ENCODE assay signal across 8 cellular contexts in the genomic region with DNA sequence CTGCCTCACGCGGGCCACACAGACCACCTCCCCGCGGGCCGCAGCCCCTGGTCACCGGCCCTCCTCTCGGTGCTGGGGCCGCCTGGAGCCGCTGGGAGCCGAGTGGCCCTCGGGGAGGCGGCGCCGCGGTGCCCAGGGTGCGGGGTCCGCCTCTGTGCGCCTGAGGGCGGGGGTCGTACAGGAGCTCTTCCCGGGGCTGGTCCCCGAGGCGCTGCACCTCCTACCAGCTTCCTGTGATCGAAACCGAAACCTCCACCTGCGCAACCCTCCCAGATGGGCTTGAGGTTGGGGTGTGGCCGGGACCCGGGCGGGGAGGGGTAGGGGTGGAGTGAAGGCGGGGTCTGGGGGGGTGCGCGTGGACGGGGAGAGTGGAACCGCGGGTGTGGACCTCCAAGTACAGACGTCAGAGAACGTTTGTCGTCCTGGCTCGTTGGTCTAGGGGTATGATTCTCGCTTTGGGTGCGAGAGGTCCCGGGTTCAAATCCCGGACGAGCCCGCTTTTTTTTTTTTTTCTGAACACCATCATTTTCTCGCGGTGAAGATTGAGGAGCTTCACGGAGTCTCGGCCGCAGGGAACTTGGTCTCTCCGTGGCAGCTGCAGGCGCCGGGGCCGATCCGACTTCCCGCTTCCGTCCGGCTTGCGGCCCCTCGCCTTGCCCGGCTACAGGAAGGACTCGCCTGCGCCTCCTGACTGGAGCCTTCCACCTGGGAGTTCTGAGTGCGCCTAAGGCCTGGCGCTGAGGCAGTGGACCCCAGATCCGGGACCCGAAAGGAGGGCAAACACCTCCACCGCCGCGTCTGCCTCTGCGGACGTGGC. TPM values are rescaled to one million over a fixed set of nuclear protein-coding genes. Genes with fewer than 3 reads are reported as not detected.
A peak's percentile ranks its signal among the peaks of the same experiment; 100 is the strongest.
DNase-seq lines count a peak whose midpoint lies in the region; ATAC-seq and TF ChIP-seq lines count a peak whose summit lies in the region.

No MANE protein-coding gene starts in this region.

- peak overlapping the region; percentile 90 for H3K4me3 Mint-ChIP-seq in chondrocyte (ENCODE audit: unreplicated experiment)

- H3K9me3 Mint-ChIP-seq in chondrocyte (ENCODE audit: low read depth) = no peaks in the 10 kb centered on the region

- DNase-seq in EH (ENCODE audit: low read depth) (peak; percentile 87), NCI-H345 (lab: John Stamatoyannopoulos, UW) (peak; percentile 95), chondrocyte (ENCODE audit: low spot score) (no peak)
- DNase-seq in activated CD4-positive, alpha-beta T cell treated with anti-CD3 and anti-CD28 coated beads for 24 hours (ENCODE audit: low read depth in 2 of 2) = peak; percentile 73 to 81
- peak; percentile 70 to 98 for DNase-seq in stimulated activated CD4-positive, alpha-beta T cell treated with anti-CD3 and anti-CD28 coated beads, Interleukin-1b, Interleukin-23, amount 100 ng/mL, for 4 hours (ENCODE audit: low read depth in 2 of 2)

- H3K4me1 Mint-ChIP-seq in chondrocyte (ENCODE audit: low read depth) = peaks cover 20% of the 10 kb centered on the region

- H3K27me3 ChIP-seq in layer of hippocampus (ENCODE audit: control insufficient read depth, insufficient read depth, low read length) = no peaks in the 10 kb centered on the region

- no peaks in the 10 kb centered on the region for H3K36me3 Mint-ChIP-seq in chondrocyte (ENCODE audit: low read depth)

- peak overlapping the region; percentile 42 for H3K27ac ChIP-seq in layer of hippocampus (ENCODE audit: low read depth, low read length)

- peak; percentile 32 for TF ChIP-seq CTCF in chondrocyte (IDR thresholded peaks at IDR 0.05)

- H3K27ac Mint-ChIP-seq in chondrocyte (ENCODE audit: unreplicated experiment) = peak overlapping the region; percentile 97

- ATAC-seq in HG02610 (IDR thresholded peaks at IDR 0.05; ENCODE audit: unreplicated experiment) (peak; percentile 39), GM21717 (IDR thresholded peaks at IDR 0.05; ENCODE audit: unreplicated experiment) (no peak)

- no peaks in the 10 kb centered on the region for H3K27me3 Mint-ChIP-seq in chondrocyte (ENCODE audit: low read depth)

RNA-seq across cellular contexts. Expression of a gene that starts 23.9 kb away (rescaled TPM):
- 10.6 to 13.0 TPM (median 10.8 TPM) in 3 replicates for total RNA-seq in chondrocyte

RNA-seq across cellular contexts. Expression of a gene that starts 29.3 kb away (rescaled TPM):
- total RNA-seq in chondrocyte = 0.37 to 0.38 TPM in 2 of 3 replicates, not detected in the other

RNA-seq across cellular contexts. Expression of a gene that starts 46.3 kb away (rescaled TPM):
- total RNA-seq in chondrocyte = 12.9 to 13.7 TPM (median 13.2 TPM) in 3 replicates

RNA-seq across cellular contexts. Expression of a gene that starts 59.6 kb away (rescaled TPM):
- not detected in 3 replicates for total RNA-seq in chondrocyte
